25 cellular contexts compared by ENCODE assay signal in the genomic region with DNA sequence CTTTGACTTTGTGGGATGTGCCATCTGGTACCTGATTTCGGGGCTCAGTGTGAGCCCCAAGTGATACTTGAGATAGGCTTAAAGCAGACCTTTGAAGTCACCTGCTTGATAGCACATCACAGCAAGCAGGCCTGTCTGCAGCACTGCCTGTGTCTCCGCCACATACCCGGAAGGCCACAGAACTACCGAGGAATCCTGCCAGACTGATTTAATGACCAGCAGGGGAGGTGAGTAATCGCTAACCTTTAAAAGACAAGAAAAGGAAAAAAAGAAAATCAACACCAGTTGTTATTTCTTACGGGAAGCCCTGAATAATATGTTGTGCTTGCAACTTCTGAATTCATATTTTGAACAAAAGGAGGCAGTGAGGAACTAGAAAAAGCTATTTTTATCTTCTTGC. TPM values are rescaled to one million over a fixed set of nuclear protein-coding genes. Genes with fewer than 3 reads are reported as not detected.
DNase-seq lines count a peak whose midpoint lies in the region; TF ChIP-seq lines count a peak whose summit lies in the region.
"Had no signal": no experiment of that assay in that cellular context is flagged by ENCODE, and none has a peak within 500 bp of the region (broad histone marks: within the 10 kb centered on the region; RNA-seq: fewer than 3 reads in every experiment).

No MANE protein-coding gene starts in this region.

- H3K9me3 ChIP-seq in esophagus squamous epithelium, result no peaks in the 10 kb centered on the region
- H3K9me3 ChIP-seq: breast epithelium, psoas muscle, suprapubic skin had no signal

- DNase-seq in DMS 273 (lab: John Stamatoyannopoulos, UW; ENCODE audit: unreplicated experiment) (peak; percentile 6), DMS 273 treated with DMSO at 0.1 percent for 48 hours (lab: John Stamatoyannopoulos, UW) (no peak), choroid plexus epithelial cell (ENCODE audit: low read depth) (peak; percentile 26), left kidney (ENCODE audit: low read depth, low spot score) (peak; percentile 58), esophagus squamous epithelium (lab: John Stamatoyannopoulos, UW) (no peak), KBM-7 (no peak), NAMALWA (ENCODE audit: low spot score) (no peak)
- no peak for DNase-seq in stimulated activated CD4-positive, alpha-beta T cell treated with anti-CD3 and anti-CD28 coated beads, Interleukin-15, amount 100 ng/mL, for 24 hours
- DNase-seq: activated CD8-positive, alpha-beta T cell treated with anti-CD3 and anti-CD28 coated beads for 36 hours; activated T-cell treated with anti-CD3 and anti-CD28 coated beads, Interleukin-2, amount 50 U/mL, for 48 hours; GOT3; NCI-H1048; NCI-H2029; NCI-H446 treated with DMSO at 0.1 percent for 48 hours; psoas muscle; Right ventricle myocardium superior; T-helper 1 cell; WERI-Rb-1 had no signal

- H3K27me3 ChIP-seq in esophagus squamous epithelium, result peaks cover 0 to 7% (median 0%) of the 10 kb centered on the region in 4 donors

- H3K36me3 ChIP-seq in esophagus squamous epithelium, result no peaks in the 10 kb centered on the region
- H3K36me3 ChIP-seq: breast epithelium, suprapubic skin, WERI-Rb-1 had no signal

- TF ChIP-seq POLR2A in esophagus squamous epithelium (IDR thresholded peaks at IDR 0.05), result no peak

- H3K4me3 ChIP-seq in choroid plexus epithelial cell (ENCODE audit: low read depth, low read length) (no peak overlapping the region), esophagus squamous epithelium (no peak overlapping the region)
- H3K4me3 ChIP-seq: breast epithelium, dorsolateral prefrontal cortex, K562, psoas muscle, suprapubic skin had no signal

- in situ Hi-C loops in KBM-7 (cut with MboI; ENCODE audit: low pct_unique_long_range_greater_than_20kb, low sequenced_read_pairs), result no loop called here

- TF ChIP-seq CTCF in choroid plexus epithelial cell (conservative IDR thresholded peaks at IDR 0.05; ENCODE audit: low read depth, low read length) (peak; percentile 10), esophagus squamous epithelium (IDR thresholded peaks at IDR 0.05) (no peak)

- intact Hi-C loops in esophagus squamous epithelium (cut with DNase I), result no loop called here

- H3K27ac ChIP-seq in esophagus squamous epithelium, result no peak overlapping the region
- H3K27ac ChIP-seq: 22Rv1, breast epithelium, dorsolateral prefrontal cortex, HL-60, psoas muscle, suprapubic skin, WERI-Rb-1 had no signal

- H3K4me1 ChIP-seq in esophagus squamous epithelium, result no peaks in the 10 kb centered on the region
- H3K4me1 ChIP-seq: breast epithelium, psoas muscle, suprapubic skin had no signal

- WGBS in esophagus squamous epithelium, 2 donors, result 61 to 66% methylated on average over 3 to 6 of the region's 6 CpGs

RNA-seq across cellular contexts. Expression of gene PTCHD1, which starts 6.8 kb away (rescaled TPM):
- 1 to 10 TPM in 1 of 4 donors, under 1 TPM in 3; 0.22 to 1.7 (median 0.41) TPM for total RNA-seq in esophagus squamous epithelium
- total RNA-seq: activated CD8-positive, alpha-beta T cell treated with anti-CD3 and anti-CD28 coated beads for 36 hours; K562; natural killer cell treated with Interleukin-12 subunit alpha and Interleukin-12 subunit beta and Interleukin-15 and Interleukin-18, amount 100 ng/mL, for 72 hours had no signal

Comparison
In these comparisons a context has a peak if more than half of its experiments do, and no peak if none do; other contexts are left out.
1. DNase-seq: peak in DMS 273 (single experiment), choroid plexus epithelial cell (single experiment) and left kidney (single experiment); none in DMS 273 treated with DMSO at 0.1 percent for 48 hours (single experiment), esophagus squamous epithelium (single experiment), stimulated activated CD4-positive, alpha-beta T cell treated with anti-CD3 and anti-CD28 coated beads, Interleukin-15, amount 100 ng/mL, for 24 hours (single experiment), KBM-7 (single experiment) and NAMALWA (single experiment).